11 cellular contexts compared by ENCODE assay signal in genomic region chr3:188156051-188156450, GRCh38. TPM values are rescaled to one million over a fixed set of nuclear protein-coding genes. Genes with fewer than 3 reads are reported as not detected.
DNase-seq lines count a peak whose midpoint lies in the region; ATAC-seq and TF ChIP-seq lines count a peak whose summit lies in the region.
"Had no signal": no experiment of that assay in that cellular context is flagged by ENCODE, and none has a peak within 500 bp of the region (broad histone marks: within the 10 kb centered on the region; RNA-seq: fewer than 3 reads in every experiment).

No MANE protein-coding gene starts in this region.

- no peak for ATAC-seq in heart left ventricle
- peak; percentile 38 for ATAC-seq in activated naive CD8-positive, alpha-beta T cell treated with anti-CD3 and anti-CD28 coated beads, Interleukin-2, amount 10 ng/mL, durations not matched to agents 7 days and 5 days (ENCODE audit: low read depth)
- no peak for ATAC-seq in HG03442 (IDR thresholded peaks at IDR 0.05; ENCODE audit: unreplicated experiment)

- DNase-seq in heart left ventricle: no peak
- DNase-seq in cardiac septum (ENCODE audit: low spot score): no peak
- DNase-seq in activated naive CD8-positive, alpha-beta T cell treated with anti-CD3 and anti-CD28 coated beads, Interleukin-2, amount 10 ng/mL, durations not matched to agents 7 days and 5 days: no peak
- no peak for DNase-seq in tibial nerve (ENCODE audit: low spot score in 2 of 2)
- no peak for DNase-seq in SIG-M5 (lab: John Stamatoyannopoulos, UW)
- DNase-seq in H7: no peak
- DNase-seq: Karpas-422, NCI-H524, T-helper 9 cell had no signal

- H3K36me3 ChIP-seq in heart left ventricle: no peaks in the 10 kb centered on the region
- H3K36me3 ChIP-seq in muscle layer of duodenum (ENCODE audit: control insufficient read depth in 1 of 2, insufficient read depth in 2 of 2, low read length in 2 of 2): no peaks in the 10 kb centered on the region
- peaks cover 0 to 4% (median 0%) of the 10 kb centered on the region in 3 donors for H3K36me3 ChIP-seq in tibial nerve
- no peaks in the 10 kb centered on the region for H3K36me3 ChIP-seq in H7 (replicated peaks; ENCODE audit: control insufficient read depth, insufficient read depth, low read length)

- H3K9me3 Mint-ChIP-seq in activated naive CD8-positive, alpha-beta T cell treated with anti-CD3 and anti-CD28 coated beads, Interleukin-2, amount 10 ng/mL, durations not matched to agents 7 days and 5 days: no peaks in the 10 kb centered on the region

- WGBS in heart left ventricle, 4 donors: 40 to 48% (median 43%) methylated on average over 2 of the region's 2 CpGs
- WGBS in tibial nerve, 2 donors: 76 to 82% methylated on average over 2 of the region's 2 CpGs

- TF ChIP-seq EP300 in tibial nerve (IDR thresholded peaks at IDR 0.05): no peak

- TF ChIP-seq CTCF in heart left ventricle (IDR thresholded peaks at IDR 0.05) (no peak), tibial nerve (IDR thresholded peaks at IDR 0.05) (no peak)

- peaks cover 61% of the 10 kb centered on the region for H3K4me1 Mint-ChIP-seq in activated naive CD8-positive, alpha-beta T cell treated with anti-CD3 and anti-CD28 coated beads, Interleukin-2, amount 10 ng/mL, durations not matched to agents 7 days and 5 days

- no peak for TF ChIP-seq POLR2A in heart left ventricle (IDR thresholded peaks at IDR 0.05)
- no peak for TF ChIP-seq POLR2A in tibial nerve (IDR thresholded peaks at IDR 0.05)

- POLR2A ChIA-PET in activated naive CD8-positive, alpha-beta T cell treated with anti-CD3 and anti-CD28 coated beads, Interleukin-2, amount 10 ng/mL, durations not matched to agents 7 days and 5 days (lab: Charles Lee): interaction anchor here (0.7 to 5.1 kb wide), 8 partner anchors 15 to 415 kb away, joined by 3 to 134 read pairs (median 6); partner anchors contain the start of gene BCL6

- H3K27ac Mint-ChIP-seq in activated naive CD8-positive, alpha-beta T cell treated with anti-CD3 and anti-CD28 coated beads, Interleukin-2, amount 10 ng/mL, durations not matched to agents 7 days and 5 days: peak overlapping the region; percentile 87

- no peaks in the 10 kb centered on the region for H3K9me3 ChIP-seq in heart left ventricle
- no peaks in the 10 kb centered on the region for H3K9me3 ChIP-seq in muscle layer of duodenum (ENCODE audit: control insufficient read depth in 1 of 2, low read length in 2 of 2)
- no peaks in the 10 kb centered on the region for H3K9me3 ChIP-seq in tibial nerve

- H3K27ac ChIP-seq in heart left ventricle (peak overlapping the region in 11 of 12 donors; percentile 44 to 99 (median 97)), muscle layer of duodenum (ENCODE audit: low read length) (peak overlapping the region; percentile 58), tibial nerve (peak overlapping the region in 3 of 4 donors; percentile 96 to 99 (median 99))

- H3K4me1 ChIP-seq in heart left ventricle (peaks cover 0 to 77% (median 49%) of the 10 kb centered on the region in 12 donors), muscle layer of duodenum (ENCODE audit: control insufficient read depth in 1 of 2, insufficient read depth in 2 of 2, low read length in 2 of 2) (peaks cover 22% of the 10 kb centered on the region in 2 donors), tibial nerve (peaks cover 0 to 54% (median 22%) of the 10 kb centered on the region in 4 donors)

- H3K36me3 Mint-ChIP-seq in activated naive CD8-positive, alpha-beta T cell treated with anti-CD3 and anti-CD28 coated beads, Interleukin-2, amount 10 ng/mL, durations not matched to agents 7 days and 5 days: peaks cover 34% of the 10 kb centered on the region

- H3K27me3 Mint-ChIP-seq in activated naive CD8-positive, alpha-beta T cell treated with anti-CD3 and anti-CD28 coated beads, Interleukin-2, amount 10 ng/mL, durations not matched to agents 7 days and 5 days: no peaks in the 10 kb centered on the region

- H3K4me3 Mint-ChIP-seq in activated naive CD8-positive, alpha-beta T cell treated with anti-CD3 and anti-CD28 coated beads, Interleukin-2, amount 10 ng/mL, durations not matched to agents 7 days and 5 days: peak overlapping the region; percentile 92

- H3K4me3 ChIP-seq in heart left ventricle (peak overlapping the region in 8 of 12 donors; percentile 4 to 94 (median 75)), muscle layer of duodenum (ENCODE audit: low read depth in 1 of 2, low read length in 2 of 2) (peak overlapping the region; percentile 45 to 87), tibial nerve (peak overlapping the region in 1 of 4 donors; percentile 96), H7 (ENCODE audit: insufficient read depth, low read depth, low read length) (no peak overlapping the region)

- intact Hi-C loops in heart left ventricle (cut with DNase I): loop anchor here in 8 of 10 donors (5.0 to 10.0 kb wide), 9 partner anchors 104 to 799 kb away; partner anchors contain the start of gene BCL6 (in 1 of the 8)
- intact Hi-C loops in cardiac septum (cut with DNase I): loop anchor here (5.0 to 10.0 kb wide), 3 partner anchors 171 to 194 kb away; no protein-coding TSS in a partner anchor

- H3K27me3 ChIP-seq in heart left ventricle (no peaks in the 10 kb centered on the region), muscle layer of duodenum (ENCODE audit: low read depth, low read length) (no peaks in the 10 kb centered on the region), tibial nerve (no peaks in the 10 kb centered on the region), H7 (ENCODE audit: control insufficient read depth, insufficient read depth, low read length) (no peaks in the 10 kb centered on the region)

RNA-seq across cellular contexts. Expression of gene LPP, which starts 2.1 kb away (rescaled TPM):
- total RNA-seq in heart left ventricle: 100 to 1,000 TPM in 6 of 9 donors, 10 to 100 TPM in 3; 76.6 to 178 (median 111) TPM
- 10 to 100 TPM in 1 of 2 donors, 1 to 10 TPM in 1; 9.2 to 20.5 TPM for polyA plus RNA-seq in heart left ventricle
- total RNA-seq in cardiac septum: 145 TPM
- total RNA-seq in activated naive CD8-positive, alpha-beta T cell treated with anti-CD3 and anti-CD28 coated beads, Interleukin-2, amount 10 ng/mL, durations not matched to agents 7 days and 5 days: 10 to 100 TPM; 49.6 to 54.3 TPM
- 100 to 1,000 TPM; 183 to 293 (median 242) TPM for total RNA-seq in tibial nerve
- total RNA-seq in H7 (2014; rRNA removed; shearing (Covaris generic)): 14.5 and 18.8 TPM in 2 replicates
